ENCODE assay signal across 10 cellular contexts in genomic region chr7:6382797-6383196, GRCh38. TPM values are rescaled to one million over a fixed set of nuclear protein-coding genes. Genes with fewer than 3 reads are reported as not detected.
DNase-seq lines count a peak whose midpoint lies in the region; ATAC-seq, FAIRE-seq and TF ChIP-seq lines count a peak whose summit lies in the region.
"Had no signal": no experiment of that assay in that cellular context is flagged by ENCODE, and none has a peak within 500 bp of the region (broad histone marks: within the 10 kb centered on the region; RNA-seq: fewer than 3 reads in every experiment).

No MANE protein-coding gene starts in this region.

- no peaks in the 10 kb centered on the region for H3K27me3 Mint-ChIP-seq in Calu3 (ENCODE audit: unreplicated experiment)

- TF ChIP-seq RAD21 in A549 (conservative IDR thresholded peaks at IDR 0.05 in 1 of 2, IDR thresholded peaks at IDR 0.05 in 1 of 2) = no peak

- intact Hi-C loops in Calu3 (cut with micrococcal nuclease; ENCODE audit: unreplicated experiment) = no loop called here

- DNase-seq in A549 (ENCODE audit: low read depth in 1 of 2, low spot score in 1 of 2) (no peak), Calu3 (no peak), brain microvascular endothelial cell (no peak), lung microvascular endothelial cell (ENCODE audit: low read depth in 2 of 2) (peak; percentile 42 to 79), amygdala (lab: John Stamatoyannopoulos, UW) (no peak), foreskin fibroblast (no peak), NCI-H1105 (lab: John Stamatoyannopoulos, UW) (no peak)
- DNase-seq: NCI-H510A treated with DMSO at 0.1 percent for 48 hours had no signal

- in situ Hi-C loops in brain microvascular endothelial cell (cut with HindIII; ENCODE audit: low pct_ligation_motif_present, low sequenced_read_pairs) = no loop called here

- H3K9me3 ChIP-seq in A549 = no peaks in the 10 kb centered on the region

- no peaks in the 10 kb centered on the region for H3K9me3 Mint-ChIP-seq in Calu3 (ENCODE audit: low read depth, unreplicated experiment)
- H3K9me3 Mint-ChIP-seq: T-helper 1 cell treated with Interleukin-12 subunit alpha and Interleukin-12 subunit beta and Interleukin-4 antibody, amounts not matched to agents 30 μg/mL and 1 μg/mL, for 36 hours had no signal

- TF ChIP-seq CTCF in A549 (IDR thresholded peaks at IDR 0.05) (no peak), Calu3 (IDR thresholded peaks at IDR 0.05; ENCODE audit: unreplicated experiment) (no peak), brain microvascular endothelial cell (IDR thresholded peaks at IDR 0.05; ENCODE audit: low read depth, low read length, missing control alignments) (no peak), foreskin fibroblast (IDR thresholded peaks at IDR 0.05; ENCODE audit: low read depth, low read length) (no peak)

- H3K4me3 Mint-ChIP-seq in Calu3 (ENCODE audit: low read depth, unreplicated experiment) = peak overlapping the region; percentile 37
- H3K4me3 Mint-ChIP-seq: T-helper 1 cell treated with Interleukin-12 subunit alpha and Interleukin-12 subunit beta and Interleukin-4 antibody, amounts not matched to agents 30 μg/mL and 1 μg/mL, for 36 hours had no signal

- peaks cover 84% of the 10 kb centered on the region for H3K4me1 Mint-ChIP-seq in Calu3 (ENCODE audit: low read depth, unreplicated experiment)

- BruUV-seq in Calu3 (replicated peaks; lab: Mats Ljungman, UMichigan) = no TSS peak

- H3K27ac ChIP-seq in A549 (peak overlapping the region in 1 of 2 experiments; percentile 56; a peak in 2 of 6 replicates), brain microvascular endothelial cell (peak overlapping the region; percentile 19)

- peaks cover 11% of the 10 kb centered on the region for H3K36me3 ChIP-seq in brain microvascular endothelial cell (replicated peaks)

- no peak for FAIRE-seq in A549 (lab: Jason Lieb, UNC)

- POLR2A ChIA-PET in A549 (lab: Yijun Ruan, JAX) = interaction anchor here (0.5 to 0.7 kb wide), 2 partner anchors 23 to 65 kb away, joined by 3 to 12 read pairs; partner anchors contain the start of gene DAGLB

- ATAC-seq in A549 (no peak), HG02981 (IDR thresholded peaks at IDR 0.05; ENCODE audit: unreplicated experiment) (no peak)

- no peaks in the 10 kb centered on the region for H3K27me3 ChIP-seq in brain microvascular endothelial cell (replicated peaks)

- H3K4me2 ChIP-seq in A549 = peak overlapping the region; percentile 73

- peaks cover 88% of the 10 kb centered on the region for H3K36me3 Mint-ChIP-seq in Calu3 (ENCODE audit: insufficient read depth, unreplicated experiment)

- H3K4me1 ChIP-seq in A549 = peaks cover 83% of the 10 kb centered on the region

- no peak for TF ChIP-seq EP300 in A549 (IDR thresholded peaks at IDR 0.05)

- CTCF ChIA-PET in A549 (lab: Yijun Ruan, JAX) (interaction anchor here (1.2 to 1.6 kb wide), 2 partner anchors 9 to 42 kb away, joined by 3 to 4 read pairs; no protein-coding TSS in a partner anchor), Calu3 (lab: Charles Lee) (interaction anchor here (0.5 to 1.4 kb wide), 2 partner anchors 17 to 260 kb away, joined by 3 to 7 read pairs; no protein-coding TSS in a partner anchor)

- 79% methylated on average over 4 of the region's 4 CpGs for WGBS in A549 (ENCODE audit: missing lambda C conversion rate)

- TF ChIP-seq POLR2A in A549 (IDR thresholded peaks at IDR 0.05; ENCODE audit: low read length) = no peak

- peak overlapping the region; percentile 42 for H3K27ac Mint-ChIP-seq in Calu3 (ENCODE audit: unreplicated experiment)
- H3K27ac Mint-ChIP-seq: T-helper 1 cell treated with Interleukin-12 subunit alpha and Interleukin-12 subunit beta and Interleukin-4 antibody, amounts not matched to agents 30 μg/mL and 1 μg/mL, for 36 hours had no signal

- H3K4me3 ChIP-seq in A549 (no peak overlapping the region), brain microvascular endothelial cell (ENCODE audit: low read depth, low read length) (no peak overlapping the region), foreskin fibroblast (ENCODE audit: low read depth in 1 of 2, low read length in 2 of 2) (no peak overlapping the region)

TF ChIP-seq in A549, 52 proteins besides CTCF, POLR2A, EP300 and RAD21:
- no peak for TF ChIP-seq SMC3 (IDR thresholded peaks at IDR 0.05)
- TF ChIP-seq NFE2L2 (conservative IDR thresholded peaks at IDR 0.05; ENCODE audit: low read length) = no peak
- TF ChIP-seq CHD4 (IDR thresholded peaks at IDR 0.05; ENCODE audit: borderline replicate concordance) = no peak
- no peak for TF ChIP-seq ZNF302 (CRISPR knock-in tag; IDR thresholded peaks at IDR 0.05)
- no peak for TF ChIP-seq SREBF2 (IDR thresholded peaks at IDR 0.05)
- TF ChIP-seq JUN (IDR thresholded peaks at IDR 0.05) = no peak
- TF ChIP-seq, protein P1, sequence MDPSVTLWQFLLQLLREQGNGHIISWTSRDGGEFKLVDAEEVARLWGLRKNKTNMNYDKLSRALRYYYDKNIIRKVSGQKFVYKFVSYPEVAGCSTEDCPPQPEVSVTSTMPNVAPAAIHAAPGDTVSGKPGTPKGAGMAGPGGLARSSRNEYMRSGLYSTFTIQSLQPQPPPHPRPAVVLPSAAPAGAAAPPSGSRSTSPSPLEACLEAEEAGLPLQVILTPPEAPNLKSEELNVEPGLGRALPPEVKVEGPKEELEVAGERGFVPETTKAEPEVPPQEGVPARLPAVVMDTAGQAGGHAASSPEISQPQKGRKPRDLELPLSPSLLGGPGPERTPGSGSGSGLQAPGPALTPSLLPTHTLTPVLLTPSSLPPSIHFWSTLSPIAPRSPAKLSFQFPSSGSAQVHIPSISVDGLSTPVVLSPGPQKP (IDR thresholded peaks at IDR 0.05; ENCODE audit: low read depth, low read length) = no peak
- no peak for TF ChIP-seq ZFP36 (IDR thresholded peaks at IDR 0.05; ENCODE audit: borderline replicate concordance, partially characterized antibody)
- TF ChIP-seq FOSB (CRISPR knock-in tag; IDR thresholded peaks at IDR 0.05) = no peak
- no peak for TF ChIP-seq USF2 (IDR thresholded peaks at IDR 0.05)
- no peak for TF ChIP-seq RCOR1 (IDR thresholded peaks at IDR 0.05; ENCODE audit: low read depth, low read length)
- TF ChIP-seq, protein P2, sequence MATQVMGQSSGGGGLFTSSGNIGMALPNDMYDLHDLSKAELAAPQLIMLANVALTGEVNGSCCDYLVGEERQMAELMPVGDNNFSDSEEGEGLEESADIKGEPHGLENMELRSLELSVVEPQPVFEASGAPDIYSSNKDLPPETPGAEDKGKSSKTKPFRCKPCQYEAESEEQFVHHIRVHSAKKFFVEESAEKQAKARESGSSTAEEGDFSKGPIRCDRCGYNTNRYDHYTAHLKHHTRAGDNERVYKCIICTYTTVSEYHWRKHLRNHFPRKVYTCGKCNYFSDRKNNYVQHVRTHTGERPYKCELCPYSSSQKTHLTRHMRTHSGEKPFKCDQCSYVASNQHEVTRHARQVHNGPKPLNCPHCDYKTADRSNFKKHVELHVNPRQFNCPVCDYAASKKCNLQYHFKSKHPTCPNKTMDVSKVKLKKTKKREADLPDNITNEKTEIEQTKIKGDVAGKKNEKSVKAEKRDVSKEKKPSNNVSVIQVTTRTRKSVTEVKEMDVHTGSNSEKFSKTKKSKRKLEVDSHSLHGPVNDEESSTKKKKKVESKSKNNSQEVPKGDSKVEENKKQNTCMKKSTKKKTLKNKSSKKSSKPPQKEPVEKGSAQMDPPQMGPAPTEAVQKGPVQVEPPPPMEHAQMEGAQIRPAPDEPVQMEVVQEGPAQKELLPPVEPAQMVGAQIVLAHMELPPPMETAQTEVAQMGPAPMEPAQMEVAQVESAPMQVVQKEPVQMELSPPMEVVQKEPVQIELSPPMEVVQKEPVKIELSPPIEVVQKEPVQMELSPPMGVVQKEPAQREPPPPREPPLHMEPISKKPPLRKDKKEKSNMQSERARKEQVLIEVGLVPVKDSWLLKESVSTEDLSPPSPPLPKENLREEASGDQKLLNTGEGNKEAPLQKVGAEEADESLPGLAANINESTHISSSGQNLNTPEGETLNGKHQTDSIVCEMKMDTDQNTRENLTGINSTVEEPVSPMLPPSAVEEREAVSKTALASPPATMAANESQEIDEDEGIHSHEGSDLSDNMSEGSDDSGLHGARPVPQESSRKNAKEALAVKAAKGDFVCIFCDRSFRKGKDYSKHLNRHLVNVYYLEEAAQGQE (IDR thresholded peaks at IDR 0.05) = no peak
- no peak for TF ChIP-seq CEBPB (IDR thresholded peaks at IDR 0.05)
- no peak for TF ChIP-seq HOXB13 (CRISPR knock-in tag; IDR thresholded peaks at IDR 0.05; ENCODE audit: low read depth)

RNA-seq across cellular contexts. Expression of gene RAC1, which starts 8.5 kb away (rescaled TPM):
- 446 and 516 TPM in 2 replicates for polyA plus RNA-seq in A549 (2011; rRNA removed)
- polyA plus RNA-seq in A549 (2012; cell fraction: cytosol; rRNA removed) = 334 and 374 TPM in 2 replicates
- 111 and 169 TPM in 2 replicates for polyA plus RNA-seq in A549 (2012; cell fraction: nucleus; rRNA removed)
- 220 to 239 TPM (median 228 TPM) in 3 replicates for polyA plus RNA-seq in A549 (2017; fragmentation: RNase III; extraction: RNeasy Plus Mini Kit Qiagen cat#74134 plus additional on column Dnase treatment)
- polyA minus RNA-seq in A549 (2011; rRNA and poly(A)+ RNA removed) = 144 and 149 TPM in 2 replicates
- total RNA-seq in Calu3 (2022) = 574 and 592 TPM in 2 replicates
- total RNA-seq in lung microvascular endothelial cell = 41.6 and 44.4 TPM in 2 replicates

RNA-seq across cellular contexts. Expression of gene FAM220A, which starts 34.0 kb away (rescaled TPM):
- 33.0 and 34.3 TPM in 2 replicates for polyA plus RNA-seq in A549 (2011; rRNA removed)
- polyA plus RNA-seq in A549 (2012; cell fraction: cytosol; rRNA removed) = 12.3 and 13.4 TPM in 2 replicates
- polyA plus RNA-seq in A549 (2012; cell fraction: nucleus; rRNA removed) = 5.5 TPM in 2 replicates
- polyA plus RNA-seq in A549 (2017; fragmentation: RNase III; extraction: RNeasy Plus Mini Kit Qiagen cat#74134 plus additional on column Dnase treatment) = 12.9 to 14.0 TPM (median 13.2 TPM) in 3 replicates
- 17.2 and 17.6 TPM in 2 replicates for polyA minus RNA-seq in A549 (2011; rRNA and poly(A)+ RNA removed)
- total RNA-seq in Calu3 (2022) = 25.3 and 29.7 TPM in 2 replicates
- total RNA-seq in lung microvascular endothelial cell = 8.5 and 12.1 TPM in 2 replicates

Comparison
In these comparisons a context has a peak if more than half of its experiments do, and no peak if none do; other contexts are left out.
1. DNase-seq: peak in lung microvascular endothelial cell (2 of 2); none in A549 (0 of 2), Calu3 (single experiment), brain microvascular endothelial cell (single experiment), amygdala (0 of 56), foreskin fibroblast (0 of 2) and NCI-H1105 (single experiment).
2. RNA of gene RAC1, which starts 8.5 kb away (total RNA-seq): 574 to 592 TPM in Calu3; 41.6 to 44.4 TPM in lung microvascular endothelial cell; every median in the first group is over 10 times any median in the second.